In genomic region chr6:134730013-134730412, GRCh38 we compare ENCODE assay signal across 17 cellular contexts.
DNase-seq lines count a peak whose midpoint lies in the region; ATAC-seq and TF ChIP-seq lines count a peak whose summit lies in the region.
"Had no signal": no experiment of that assay in that cellular context is flagged by ENCODE, and none has a peak within 500 bp of the region (broad histone marks: within the 10 kb centered on the region; RNA-seq: fewer than 3 reads in every experiment).

No MANE protein-coding gene starts in this region.

- intact Hi-C loops in vagina (cut with DNase I), result no loop called here

- H3K9me3 ChIP-seq in NT2/D1 (ENCODE audit: insufficient read depth, low read length), result no peaks in the 10 kb centered on the region
- no peaks in the 10 kb centered on the region for H3K9me3 ChIP-seq in vagina

- H3K4me1 ChIP-seq in NT2/D1 (ENCODE audit: insufficient read depth, insufficient read length) (no peaks in the 10 kb centered on the region), vagina (peaks cover 6% of the 10 kb centered on the region)

- H3K27me3 ChIP-seq in NT2/D1 (ENCODE audit: insufficient read depth, insufficient read length) (no peaks in the 10 kb centered on the region), vagina (no peaks in the 10 kb centered on the region)

- in situ Hi-C loops in G401 (cut with HindIII; ENCODE audit: low sequenced_read_pairs), result no loop called here

- no peak overlapping the region for H3K27ac ChIP-seq in vagina
- H3K27ac ChIP-seq: 22Rv1, KMS-11 had no signal

- H3K36me3 ChIP-seq in NT2/D1 (ENCODE audit: insufficient read depth, insufficient read length, low read length) (no peaks in the 10 kb centered on the region), vagina (no peaks in the 10 kb centered on the region)

- DNase-seq in NCI-H146 (lab: John Stamatoyannopoulos, UW) (peak; percentile 47), NCI-H146 treated with DMSO at 0.1 percent for 48 hours (lab: John Stamatoyannopoulos, UW; ENCODE audit: unreplicated experiment) (no peak), G401 (ENCODE audit: low spot score) (peak; percentile 25), NT2/D1 (ENCODE audit: low read depth, low spot score) (peak; percentile 13), iPS-NIHi11 (ENCODE audit: low spot score) (peak; percentile 24), vagina (ENCODE audit: extremely low spot score in 2 of 2) (no peak)
- DNase-seq: AML-193, DMS 273 treated with DMSO at 0.1 percent for 48 hours, DND-41, GDM1, HCEC 1CT, MV-4-11, NCI-H187 treated with DMSO at 0.1 percent for 48 hours had no signal

- H3K4me3 ChIP-seq in NT2/D1 (ENCODE audit: insufficient read length, low read depth) (no peak overlapping the region), vagina (no peak overlapping the region)

- no peak for TF ChIP-seq POLR2A in vagina (IDR thresholded peaks at IDR 0.05)

- no peak for TF ChIP-seq CTCF in vagina (IDR thresholded peaks at IDR 0.05)

- no peak overlapping the region for H3K9ac ChIP-seq in NT2/D1 (ENCODE audit: insufficient read length, low read depth)
- H3K9ac ChIP-seq: KMS-11 had no signal

- no peak for ATAC-seq in HG03342 (IDR thresholded peaks at IDR 0.05; ENCODE audit: unreplicated experiment)
- ATAC-seq in HG02840 (IDR thresholded peaks at IDR 0.05; ENCODE audit: low FRiP score, unreplicated experiment), result no peak

Comparison
In these comparisons a context has a peak if more than half of its experiments do, and no peak if none do; other contexts are left out.
1. DNase-seq: peak in NCI-H146 (single experiment), G401 (single experiment), NT2/D1 (single experiment) and iPS-NIHi11 (single experiment); none in NCI-H146 treated with DMSO at 0.1 percent for 48 hours (single experiment) and vagina (0 of 2).